In genomic region chr3:153599685-153600084, GRCh38 we compare ENCODE assay signal across 10 cellular contexts.
DNase-seq lines count a peak whose midpoint lies in the region; ATAC-seq and TF ChIP-seq lines count a peak whose summit lies in the region.
"Had no signal": no experiment of that assay in that cellular context is flagged by ENCODE, and none has a peak within 500 bp of the region (broad histone marks: within the 10 kb centered on the region; RNA-seq: fewer than 3 reads in every experiment).

No MANE protein-coding gene starts in this region.

- DNase-seq in AG04450 (ENCODE audit: low read depth, low spot score) (peak; percentile 65), MV-4-11 (lab: John Stamatoyannopoulos, UW) (peak; percentile 29), dedifferentiated amniotic fluid mesenchymal stem cell (ENCODE audit: extremely low spot score) (peak; percentile 76), left lobe of liver (ENCODE audit: low spot score) (peak; percentile 55), A673 (ENCODE audit: low spot score) (no peak), germinal center (ENCODE audit: low spot score) (no peak), NCI-H146 treated with DMSO at 0.1 percent for 48 hours (lab: John Stamatoyannopoulos, UW; ENCODE audit: unreplicated experiment) (no peak)
- no peak for DNase-seq in activated CD4-positive, alpha-beta T cell treated with anti-CD3 and anti-CD28 coated beads, Interleukin-2, amount 50 U/mL, for 48 hours
- DNase-seq: central memory CD4-positive, alpha-beta T cell had no signal

- intact Hi-C loops in A673 (cut with micrococcal nuclease; ENCODE audit: unreplicated experiment): no loop called here

- H3K27ac ChIP-seq in AG04450 (ENCODE audit: low read depth, low read length) (no peak overlapping the region), A673 (ENCODE audit: low read depth, low read length, poor library complexity, severe bottlenecking) (no peak overlapping the region)
- H3K27ac ChIP-seq: tibial artery had no signal

- no peak for TF ChIP-seq CTCF in AG04450 (IDR thresholded peaks at IDR 0.05; ENCODE audit: low read depth, low read length)
- TF ChIP-seq CTCF in A673 (conservative IDR thresholded peaks at IDR 0.05; ENCODE audit: low read depth, low read length): no peak

- H3K27me3 ChIP-seq in AG04450 (ENCODE audit: control insufficient read depth, insufficient read depth, low read length) (peaks cover 4% of the 10 kb centered on the region), A673 (replicated peaks; ENCODE audit: insufficient read depth, low read depth, low read length, poor library complexity) (peaks cover 10% of the 10 kb centered on the region)
- H3K27me3 ChIP-seq: tibial artery had no signal

- H3K4me3 ChIP-seq in AG04450 (ENCODE audit: low read depth, low read length) (no peak overlapping the region), A673 (ENCODE audit: low read depth, low read length, poor library complexity, severe bottlenecking) (no peak overlapping the region)
- H3K4me3 ChIP-seq: tibial artery had no signal

- peak; percentile 92 for ATAC-seq in left lobe of liver

- H3K4me1 ChIP-seq in A673 (ENCODE audit: insufficient read depth, low read length, poor library complexity, severe bottlenecking): peaks cover 19% of the 10 kb centered on the region
- H3K4me1 ChIP-seq: tibial artery had no signal

- no peaks in the 10 kb centered on the region for H3K36me3 ChIP-seq in A673 (ENCODE audit: insufficient read depth, low read length, poor library complexity, severe bottlenecking)
- H3K36me3 ChIP-seq: tibial artery had no signal

- H3K9me3 ChIP-seq in AG04450 (ENCODE audit: control insufficient read depth, insufficient read depth, low read length): no peaks in the 10 kb centered on the region
- H3K9me3 ChIP-seq in A673 (ENCODE audit: low read depth, low read length, poor library complexity, severe bottlenecking): no peaks in the 10 kb centered on the region
- H3K9me3 ChIP-seq: tibial artery had no signal

- BruUV-seq in A673 (replicated peaks; lab: Mats Ljungman, UMichigan): no TSS peak

- CTCF ChIA-PET in AG04450 (lab: Charles Lee): no interaction called here
- CTCF ChIA-PET in A673 (lab: Charles Lee): no interaction called here

- POLR2A ChIA-PET in AG04450 (lab: Yijun Ruan, JAX) (no interaction called here), A673 (lab: Charles Lee; ENCODE audit: low non-redundant PET) (no interaction called here)

Comparison
In these comparisons a context has a peak if more than half of its experiments do, and no peak if none do; other contexts are left out.
1. DNase-seq: peak in AG04450 (single experiment), MV-4-11 (single experiment), dedifferentiated amniotic fluid mesenchymal stem cell (single experiment) and left lobe of liver (single experiment); none in A673 (single experiment), germinal center (single experiment), activated CD4-positive, alpha-beta T cell treated with anti-CD3 and anti-CD28 coated beads, Interleukin-2, amount 50 U/mL, for 48 hours (0 of 2) and NCI-H146 treated with DMSO at 0.1 percent for 48 hours (single experiment).